In the genomic region with DNA sequence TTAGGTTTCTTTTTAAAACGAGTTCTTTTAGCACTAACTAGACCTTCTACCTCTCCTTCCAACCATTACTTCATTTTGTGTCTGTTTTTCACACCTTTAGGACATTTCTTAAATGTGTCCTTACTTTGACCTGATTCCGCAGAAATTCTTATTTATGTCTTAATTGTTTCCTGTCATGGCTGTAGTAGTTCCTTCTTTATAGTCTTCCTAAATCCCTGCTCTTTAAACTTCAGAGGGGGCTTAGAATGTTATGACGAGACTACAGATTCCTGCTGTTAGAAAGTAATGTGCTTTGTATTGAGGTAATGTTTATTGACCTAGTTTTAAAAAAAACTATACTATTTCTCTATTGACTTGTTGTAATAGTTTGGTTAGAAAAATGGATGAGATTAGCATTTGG, we compare ENCODE assay signal across 23 cellular contexts.
"Had no signal": no experiment of that assay in that cellular context is flagged by ENCODE, and none has a peak within 500 bp of the region (broad histone marks: within the 10 kb centered on the region; RNA-seq: fewer than 3 reads in every experiment).

No MANE protein-coding gene starts in this region.

- FAIRE-seq: endometrium, keratinocyte, urothelium cell line had no signal

- H3K9me3 ChIP-seq: esophagus muscularis mucosa, gastrocnemius medialis, left lung, lower lobe of right lung, neutrophil, psoas muscle, thyroid gland had no signal

- H3K27me3 ChIP-seq: esophagus muscularis mucosa, gastrocnemius medialis, left lung, stomach, thyroid gland had no signal

- H3K4me1 ChIP-seq: gastrocnemius medialis, lower lobe of right lung, psoas muscle, stomach, thyroid gland had no signal

- ATAC-seq: gastrocnemius medialis; lower lobe of right lung; naive thymus-derived CD4-positive, alpha-beta T cell; psoas muscle; sciatic nerve had no signal

- H3K27me3 Mint-ChIP-seq: type B pancreatic cell had no signal

- H3K27ac ChIP-seq: dorsolateral prefrontal cortex, epithelial cell of prostate, esophagus muscularis mucosa, gastrocnemius medialis, left lung, lower lobe of right lung, neutrophil, psoas muscle, stomach, thyroid gland had no signal

- H3K27ac Mint-ChIP-seq: immature natural killer cell; memory B cell; naive thymus-derived CD4-positive, alpha-beta T cell; type B pancreatic cell had no signal

- DNase-seq: cortex of kidney; dorsolateral prefrontal cortex; effector CD8-positive, alpha-beta T cell; gastrocnemius medialis; glutamatergic neuron; immature natural killer cell; left lung; lower lobe of right lung; naive thymus-derived CD4-positive, alpha-beta T cell; psoas muscle; retina; stimulated activated naive CD4-positive, alpha-beta T cell; stomach; thyroid gland had no signal

- H3K4me3 Mint-ChIP-seq: immature natural killer cell; memory B cell; naive thymus-derived CD4-positive, alpha-beta T cell; type B pancreatic cell had no signal

- H3K36me3 ChIP-seq: esophagus muscularis mucosa, gastrocnemius medialis, left lung, lower lobe of right lung, neutrophil, stomach, thyroid gland had no signal

- H3K36me3 Mint-ChIP-seq: immature natural killer cell; memory B cell; naive thymus-derived CD4-positive, alpha-beta T cell had no signal

- H3K9me3 Mint-ChIP-seq: type B pancreatic cell had no signal

- H3K4me3 ChIP-seq: dorsolateral prefrontal cortex, esophagus muscularis mucosa, gastrocnemius medialis, left lung, lower lobe of right lung, psoas muscle, stomach, thyroid gland had no signal

- H3K4me1 Mint-ChIP-seq: immature natural killer cell; naive thymus-derived CD4-positive, alpha-beta T cell had no signal
